Comparison of ENCODE assay signal across 1 cellular context in genomic region chr11:57432017-57432590, GRCh38.
TF ChIP-seq lines count a peak whose summit lies in the region.

No MANE protein-coding gene starts in this region.

TF ChIP-seq in GM12878, 131 proteins besides CTCF, POLR2A, EP300 and RAD21:
- TF ChIP-seq DPF2 (IDR thresholded peaks at IDR 0.05) (peak; percentile 52; the same call in 1 of the 2 replicates), SPI1 (IDR thresholded peaks at IDR 0.05; ENCODE audit: borderline replicate concordance, insufficient read depth, low read depth, low read length) (peak; percentile 82), IKZF1 (conservative IDR thresholded peaks at IDR 0.05) (peak; percentile 60), E2F8 (IDR thresholded peaks at IDR 0.05; ENCODE audit: low read depth, partially characterized antibody) (no peak), CBFB (IDR thresholded peaks at IDR 0.05; ENCODE audit: low read depth) (no peak), IKZF2 (IDR thresholded peaks at IDR 0.05) (peak; percentile 45 to 55; a peak in 2 of 4 replicates)
